21 cellular contexts compared by ENCODE assay signal in genomic region chr6:168210239-168211107, GRCh38.
"Had no signal": no experiment of that assay in that cellular context is flagged by ENCODE, and none has a peak within 500 bp of the region (broad histone marks: within the 10 kb centered on the region; RNA-seq: fewer than 3 reads in every experiment).

No MANE protein-coding gene starts in this region.

- H3K4me1 ChIP-seq: body of pancreas, colonic mucosa, left ventricle myocardium inferior, parathyroid adenoma, uterus had no signal

- ATAC-seq: activated CD8-positive, alpha-beta memory T cell treated with anti-CD3 and anti-CD28 coated beads, Interleukin-2, amount 10 ng/mL, durations not matched to agents 7 days and 5 days; activated T-helper 17 cell treated with anti-CD3 and anti-CD28 coated beads, Interleukin-2, amount 50 U/mL, for 72 hours; body of pancreas had no signal

- H3K27me3 Mint-ChIP-seq: activated CD4-positive, alpha-beta memory T cell treated with anti-CD3 and anti-CD28 coated beads, Interleukin-2, amount 10 ng/mL, durations not matched to agents 7 days and 5 days; activated CD8-positive, alpha-beta memory T cell treated with anti-CD3 and anti-CD28 coated beads, Interleukin-2, amount 10 ng/mL, durations not matched to agents 7 days and 5 days; activated naive CD8-positive, alpha-beta T cell treated with anti-CD3 and anti-CD28 coated beads, Interleukin-2, amount 10 ng/mL, durations not matched to agents 7 days and 5 days had no signal

- H3K9me3 ChIP-seq: body of pancreas, colonic mucosa, left ventricle myocardium inferior, neutrophil, uterus had no signal

- H3K4me1 Mint-ChIP-seq: activated CD4-positive, alpha-beta memory T cell treated with anti-CD3 and anti-CD28 coated beads, Interleukin-2, amount 10 ng/mL, durations not matched to agents 7 days and 5 days; activated CD8-positive, alpha-beta memory T cell treated with anti-CD3 and anti-CD28 coated beads, Interleukin-2, amount 10 ng/mL, durations not matched to agents 7 days and 5 days; activated naive CD8-positive, alpha-beta T cell treated with anti-CD3 and anti-CD28 coated beads, Interleukin-2, amount 10 ng/mL, durations not matched to agents 7 days and 5 days; activated T-helper 17 cell treated with anti-CD3 and anti-CD28 coated beads, Interleukin-2, amount 50 U/mL, for 72 hours had no signal

- H3K36me3 ChIP-seq: colonic mucosa, left ventricle myocardium inferior, neutrophil, uterus had no signal

- DNase-seq: activated CD4-positive, alpha-beta memory T cell treated with anti-CD3 and anti-CD28 coated beads, Interleukin-2, amount 10 ng/mL, durations not matched to agents 7 days and 5 days; activated CD4-positive, alpha-beta T cell treated with anti-CD3 and anti-CD28 coated beads for 4 hours; activated CD8-positive, alpha-beta memory T cell treated with anti-CD3 and anti-CD28 coated beads, Interleukin-2, amount 10 ng/mL, durations not matched to agents 7 days and 5 days; activated naive CD4-positive, alpha-beta T cell treated with Interleukin-2 at 50 U/mL for 16 hours; activated naive CD8-positive, alpha-beta T cell treated with anti-CD3 and anti-CD28 coated beads, Interleukin-2, amount 10 ng/mL, durations not matched to agents 7 days and 5 days; activated T-cell treated with anti-CD3 and anti-CD28 coated beads, Interleukin-2, amount 50 U/mL, for 1 hour; amygdala; body of pancreas; colonic mucosa; hypothalamus; left ventricle myocardium inferior; mammary epithelial cell; stimulated activated CD4-positive, alpha-beta T cell treated with anti-CD3 and anti-CD28 coated beads, Interleukin-12 subunit alpha, Interleukin-12 subunit beta, amount 100 ng/mL, for 4 hours; stimulated activated CD4-positive, alpha-beta T cell treated with anti-CD3 and anti-CD28 coated beads, Interleukin-1b, Interleukin-23, amount 100 ng/mL, for 48 hours; stimulated activated CD8-positive, alpha-beta memory T cell treated with anti-CD3 and anti-CD28 coated beads, Interleukin-4, amount 100 ng/mL, for 48 hours; stimulated activated naive CD4-positive, alpha-beta T cell; uterus had no signal

- H3K27ac Mint-ChIP-seq: activated CD4-positive, alpha-beta memory T cell treated with anti-CD3 and anti-CD28 coated beads, Interleukin-2, amount 10 ng/mL, durations not matched to agents 7 days and 5 days; activated CD8-positive, alpha-beta memory T cell treated with anti-CD3 and anti-CD28 coated beads, Interleukin-2, amount 10 ng/mL, durations not matched to agents 7 days and 5 days; activated naive CD8-positive, alpha-beta T cell treated with anti-CD3 and anti-CD28 coated beads, Interleukin-2, amount 10 ng/mL, durations not matched to agents 7 days and 5 days; activated T-helper 17 cell treated with anti-CD3 and anti-CD28 coated beads, Interleukin-2, amount 50 U/mL, for 72 hours; T-helper 2 cell treated with Interferon-gamma antibody and Interleukin-4, amounts not matched to agents 5 μg/mL and 100 μg/mL, for 36 hours had no signal

- H3K4me3 Mint-ChIP-seq: activated CD4-positive, alpha-beta memory T cell treated with anti-CD3 and anti-CD28 coated beads, Interleukin-2, amount 10 ng/mL, durations not matched to agents 7 days and 5 days; activated CD8-positive, alpha-beta memory T cell treated with anti-CD3 and anti-CD28 coated beads, Interleukin-2, amount 10 ng/mL, durations not matched to agents 7 days and 5 days; activated naive CD8-positive, alpha-beta T cell treated with anti-CD3 and anti-CD28 coated beads, Interleukin-2, amount 10 ng/mL, durations not matched to agents 7 days and 5 days; activated T-helper 17 cell treated with anti-CD3 and anti-CD28 coated beads, Interleukin-2, amount 50 U/mL, for 72 hours; T-helper 2 cell treated with Interferon-gamma antibody and Interleukin-4, amounts not matched to agents 5 μg/mL and 100 μg/mL, for 36 hours had no signal

- H3K27ac ChIP-seq: body of pancreas, colonic mucosa, left ventricle myocardium inferior, neutrophil, parathyroid adenoma, uterus had no signal

- H3K9me3 Mint-ChIP-seq: activated CD4-positive, alpha-beta memory T cell treated with anti-CD3 and anti-CD28 coated beads, Interleukin-2, amount 10 ng/mL, durations not matched to agents 7 days and 5 days; activated naive CD8-positive, alpha-beta T cell treated with anti-CD3 and anti-CD28 coated beads, Interleukin-2, amount 10 ng/mL, durations not matched to agents 7 days and 5 days; activated T-helper 17 cell treated with anti-CD3 and anti-CD28 coated beads, Interleukin-2, amount 50 U/mL, for 72 hours; T-helper 2 cell treated with Interferon-gamma antibody and Interleukin-4, amounts not matched to agents 5 μg/mL and 100 μg/mL, for 36 hours had no signal

- H3K4me3 ChIP-seq: body of pancreas, colonic mucosa, left ventricle myocardium inferior, uterus had no signal

- H3K36me3 Mint-ChIP-seq: activated CD8-positive, alpha-beta memory T cell treated with anti-CD3 and anti-CD28 coated beads, Interleukin-2, amount 10 ng/mL, durations not matched to agents 7 days and 5 days; activated naive CD8-positive, alpha-beta T cell treated with anti-CD3 and anti-CD28 coated beads, Interleukin-2, amount 10 ng/mL, durations not matched to agents 7 days and 5 days had no signal

- H3K27me3 ChIP-seq: body of pancreas, colonic mucosa, neutrophil, uterus had no signal
